ENCODE assay signal across 1 cellular context in the genomic region with DNA sequence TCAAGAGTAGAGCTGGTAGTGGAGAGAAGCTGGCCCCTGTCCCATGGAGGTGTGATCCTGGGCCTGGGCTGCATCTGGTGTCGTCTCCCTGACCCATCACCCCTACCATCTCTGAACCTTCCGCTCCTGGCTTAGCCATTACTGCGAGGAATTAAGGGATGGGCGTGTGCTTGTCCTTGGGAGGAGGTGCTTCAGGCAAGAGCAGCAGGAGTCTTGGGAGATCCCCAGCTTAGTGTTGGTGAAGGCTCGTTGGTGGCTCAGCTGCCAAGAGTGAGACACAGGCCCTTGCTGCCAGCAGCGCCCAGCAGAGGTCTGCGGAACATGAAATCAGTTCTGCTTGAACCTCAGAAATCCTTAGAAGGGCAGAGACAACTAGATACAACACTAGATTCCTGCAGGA.
TF ChIP-seq lines count a peak whose summit lies in the region.

No MANE protein-coding gene starts in this region.

TF ChIP-seq in GM23338, 12 proteins besides CTCF, POLR2A, EP300 and RAD21 (continued from another document):
- TF ChIP-seq REST (IDR thresholded peaks at IDR 0.05; ENCODE audit: unreplicated experiment) (no peak), CREB1 (CRISPR knock-in tag; IDR thresholded peaks at IDR 0.05; ENCODE audit: low read depth) (no peak), EZH2phosphoT487 (IDR thresholded peaks at IDR 0.05; ENCODE audit: unreplicated experiment) (no peak), NANOG (IDR thresholded peaks at IDR 0.05; ENCODE audit: borderline replicate concordance) (no peak), JUNB (IDR thresholded peaks at IDR 0.05; ENCODE audit: unreplicated experiment) (no peak), EZH2 (IDR thresholded peaks at IDR 0.05; ENCODE audit: low read depth, unreplicated experiment) (no peak)
- TF ChIP-seq, protein P1, sequence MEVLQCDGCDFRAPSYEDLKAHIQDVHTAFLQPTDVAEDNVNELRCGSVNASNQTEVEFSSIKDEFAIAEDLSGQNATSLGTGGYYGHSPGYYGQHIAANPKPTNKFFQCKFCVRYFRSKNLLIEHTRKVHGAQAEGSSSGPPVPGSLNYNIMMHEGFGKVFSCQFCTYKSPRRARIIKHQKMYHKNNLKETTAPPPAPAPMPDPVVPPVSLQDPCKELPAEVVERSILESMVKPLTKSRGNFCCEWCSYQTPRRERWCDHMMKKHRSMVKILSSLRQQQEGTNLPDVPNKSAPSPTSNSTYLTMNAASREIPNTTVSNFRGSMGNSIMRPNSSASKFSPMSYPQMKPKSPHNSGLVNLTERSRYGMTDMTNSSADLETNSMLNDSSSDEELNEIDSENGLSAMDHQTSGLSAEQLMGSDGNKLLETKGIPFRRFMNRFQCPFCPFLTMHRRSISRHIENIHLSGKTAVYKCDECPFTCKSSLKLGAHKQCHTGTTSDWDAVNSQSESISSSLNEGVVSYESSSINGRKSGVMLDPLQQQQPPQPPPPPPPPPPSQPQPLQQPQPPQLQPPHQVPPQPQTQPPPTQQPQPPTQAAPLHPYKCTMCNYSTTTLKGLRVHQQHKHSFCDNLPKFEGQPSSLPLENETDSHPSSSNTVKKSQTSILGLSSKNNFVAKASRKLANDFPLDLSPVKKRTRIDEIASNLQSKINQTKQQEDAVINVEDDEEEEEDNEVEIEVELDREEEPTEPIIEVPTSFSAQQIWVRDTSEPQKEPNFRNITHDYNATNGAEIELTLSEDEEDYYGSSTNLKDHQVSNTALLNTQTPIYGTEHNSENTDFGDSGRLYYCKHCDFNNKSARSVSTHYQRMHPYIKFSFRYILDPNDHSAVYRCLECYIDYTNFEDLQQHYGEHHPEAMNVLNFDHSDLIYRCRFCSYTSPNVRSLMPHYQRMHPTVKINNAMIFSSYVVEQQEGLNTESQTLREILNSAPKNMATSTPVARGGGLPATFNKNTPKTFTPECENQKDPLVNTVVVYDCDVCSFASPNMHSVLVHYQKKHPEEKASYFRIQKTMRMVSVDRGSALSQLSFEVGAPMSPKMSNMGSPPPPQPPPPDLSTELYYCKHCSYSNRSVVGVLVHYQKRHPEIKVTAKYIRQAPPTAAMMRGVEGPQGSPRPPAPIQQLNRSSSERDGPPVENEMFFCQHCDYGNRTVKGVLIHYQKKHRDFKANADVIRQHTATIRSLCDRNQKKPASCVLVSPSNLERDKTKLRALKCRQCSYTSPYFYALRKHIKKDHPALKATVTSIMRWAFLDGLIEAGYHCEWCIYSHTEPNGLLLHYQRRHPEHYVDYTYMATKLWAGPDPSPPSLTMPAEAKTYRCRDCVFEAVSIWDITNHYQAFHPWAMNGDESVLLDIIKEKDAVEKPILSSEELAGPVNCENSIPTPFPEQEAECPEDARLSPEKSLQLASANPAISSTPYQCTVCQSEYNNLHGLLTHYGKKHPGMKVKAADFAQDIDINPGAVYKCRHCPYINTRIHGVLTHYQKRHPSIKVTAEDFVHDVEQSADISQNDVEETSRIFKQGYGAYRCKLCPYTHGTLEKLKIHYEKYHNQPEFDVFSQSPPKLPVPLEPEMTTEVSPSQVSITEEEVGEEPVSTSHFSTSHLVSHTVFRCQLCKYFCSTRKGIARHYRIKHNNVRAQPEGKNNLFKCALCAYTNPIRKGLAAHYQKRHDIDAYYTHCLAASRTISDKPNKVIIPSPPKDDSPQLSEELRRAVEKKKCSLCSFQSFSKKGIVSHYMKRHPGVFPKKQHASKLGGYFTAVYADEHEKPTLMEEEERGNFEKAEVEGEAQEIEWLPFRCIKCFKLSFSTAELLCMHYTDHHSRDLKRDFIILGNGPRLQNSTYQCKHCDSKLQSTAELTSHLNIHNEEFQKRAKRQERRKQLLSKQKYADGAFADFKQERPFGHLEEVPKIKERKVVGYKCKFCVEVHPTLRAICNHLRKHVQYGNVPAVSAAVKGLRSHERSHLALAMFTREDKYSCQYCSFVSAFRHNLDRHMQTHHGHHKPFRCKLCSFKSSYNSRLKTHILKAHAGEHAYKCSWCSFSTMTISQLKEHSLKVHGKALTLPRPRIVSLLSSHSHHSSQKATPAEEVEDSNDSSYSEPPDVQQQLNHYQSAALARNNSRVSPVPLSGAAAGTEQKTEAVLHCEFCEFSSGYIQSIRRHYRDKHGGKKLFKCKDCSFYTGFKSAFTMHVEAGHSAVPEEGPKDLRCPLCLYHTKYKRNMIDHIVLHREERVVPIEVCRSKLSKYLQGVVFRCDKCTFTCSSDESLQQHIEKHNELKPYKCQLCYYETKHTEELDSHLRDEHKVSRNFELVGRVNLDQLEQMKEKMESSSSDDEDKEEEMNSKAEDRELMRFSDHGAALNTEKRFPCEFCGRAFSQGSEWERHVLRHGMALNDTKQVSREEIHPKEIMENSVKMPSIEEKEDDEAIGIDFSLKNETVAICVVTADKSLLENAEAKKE (CRISPR knock-in tag; IDR thresholded peaks at IDR 0.05), result no peak
